In the genomic region with DNA sequence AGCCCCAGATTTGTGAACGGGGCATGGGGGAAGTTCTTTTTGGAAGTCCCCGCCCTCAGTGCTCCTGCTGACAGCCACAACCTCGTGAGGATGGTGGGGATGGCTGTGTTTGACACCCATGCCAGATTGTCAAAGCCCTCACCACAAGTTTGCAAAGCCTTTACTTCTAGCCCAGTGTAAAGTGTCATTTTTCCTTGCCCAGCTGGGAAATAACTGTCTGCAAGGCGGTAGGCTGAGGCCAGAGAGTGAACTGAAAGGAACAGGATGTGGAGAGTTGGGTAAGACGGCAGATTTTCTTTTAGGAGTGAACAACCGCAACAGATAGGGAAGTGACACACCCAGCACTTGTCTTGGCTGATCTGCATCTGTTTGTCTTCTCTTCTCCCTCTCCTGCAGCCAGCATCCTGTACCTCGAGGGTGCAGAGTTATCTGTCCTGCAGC, we compare ENCODE assay signal across 11 cellular contexts. TPM values are rescaled to one million over a fixed set of nuclear protein-coding genes. Genes with fewer than 3 reads are reported as not detected.
DNase-seq lines count a peak whose midpoint lies in the region; ATAC-seq lines count a peak whose summit lies in the region.
"Had no signal": no experiment of that assay in that cellular context is flagged by ENCODE, and none has a peak within 500 bp of the region (broad histone marks: within the 10 kb centered on the region; RNA-seq: fewer than 3 reads in every experiment).

No MANE protein-coding gene starts in this region.

- no peaks in the 10 kb centered on the region for H3K79me1 ChIP-seq in trophoblast cell (ENCODE audit: low read length)

- no peak overlapping the region for H2BK5ac ChIP-seq in trophoblast cell (ENCODE audit: low read depth, low read length, poor library complexity)

- peak; percentile 86 for ATAC-seq in activated CD8-positive, alpha-beta T cell treated with anti-CD3 and anti-CD28 coated beads, Interleukin-2, amount 10 ng/mL, durations not matched to agents 7 days and 5 days
- ATAC-seq in GM19467 (IDR thresholded peaks at IDR 0.05; ENCODE audit: unreplicated experiment) (no peak), GM21526 (IDR thresholded peaks at IDR 0.05; ENCODE audit: low FRiP score, unreplicated experiment) (no peak)

- H3K9ac ChIP-seq in trophoblast cell (ENCODE audit: low read length), result no peak overlapping the region
- H3K9ac ChIP-seq: SK-N-SH had no signal

- peak overlapping the region; percentile 16 for H3K4me3 ChIP-seq in CD8-positive, alpha-beta memory T cell (ENCODE audit: low read length)
- no peak overlapping the region for H3K4me3 ChIP-seq in trophoblast cell (ENCODE audit: low read depth, low read length)

- peaks cover 83% of the 10 kb centered on the region for H3K4me1 ChIP-seq in CD8-positive, alpha-beta memory T cell (ENCODE audit: insufficient read depth, low read length)
- H3K4me1 ChIP-seq in trophoblast cell (ENCODE audit: control insufficient read depth in 1 of 2, insufficient read depth in 2 of 2, low read length in 2 of 2), result no peaks in the 10 kb centered on the region

- CTCF ChIA-PET in CD8-positive, alpha-beta memory T cell (lab: Charles Lee), result interaction anchor here (1.3 kb wide), 1 partner anchor 11 kb away, joined by 3 read pairs; no protein-coding TSS in a partner anchor
- CTCF ChIA-PET in activated CD8-positive, alpha-beta T cell treated with anti-CD3 and anti-CD28 coated beads, Interleukin-2, amount 10 ng/mL, durations not matched to agents 7 days and 5 days (lab: Charles Lee), result interaction anchor here (0.8 to 1.4 kb wide), 3 partner anchors 10 to 73 kb away, joined by 3 to 6 read pairs (median 3); a partner anchor contains a TSS

- H3K27me3 ChIP-seq in CD8-positive, alpha-beta memory T cell (ENCODE audit: insufficient read depth, low read length, poor library complexity, severe bottlenecking), result no peaks in the 10 kb centered on the region
- no peaks in the 10 kb centered on the region for H3K27me3 ChIP-seq in trophoblast cell (ENCODE audit: insufficient read depth, low read length)

- peaks cover 16 to 71% (median 22%) of the 10 kb centered on the region in 3 donors for H3K36me3 Mint-ChIP-seq in CD8-positive, alpha-beta memory T cell
- H3K36me3 Mint-ChIP-seq in activated CD8-positive, alpha-beta T cell treated with anti-CD3 and anti-CD28 coated beads, Interleukin-2, amount 10 ng/mL, durations not matched to agents 7 days and 5 days (ENCODE audit: low read depth), result peaks cover 78% of the 10 kb centered on the region

- peak in 3 of 5 donors; percentile 40 to 55 (median 53) for DNase-seq in CD8-positive, alpha-beta memory T cell
- DNase-seq in KBM-7 (peak; percentile 94), medulla oblongata (ENCODE audit: extremely low spot score) (peak; percentile 78), putamen (ENCODE audit: low spot score) (no peak), trophoblast cell (no peak)
- DNase-seq in activated CD8-positive, alpha-beta T cell treated with anti-CD3 and anti-CD28 coated beads, Interleukin-2, amount 10 ng/mL, durations not matched to agents 7 days and 5 days, result peak; percentile 62
- DNase-seq: activated gamma-delta T cell, occipital lobe, SK-N-SH had no signal

- no peak overlapping the region for H2BK12ac ChIP-seq in trophoblast cell (ENCODE audit: low read length)

- peak overlapping the region; percentile 12 to 94 (median 87) for H3K27ac Mint-ChIP-seq in CD8-positive, alpha-beta memory T cell
- peak overlapping the region; percentile 79 for H3K27ac Mint-ChIP-seq in activated CD8-positive, alpha-beta T cell treated with anti-CD3 and anti-CD28 coated beads, Interleukin-2, amount 10 ng/mL, durations not matched to agents 7 days and 5 days

- H2AK5ac ChIP-seq in trophoblast cell (ENCODE audit: low read length), result no peak overlapping the region

- POLR2A ChIA-PET in CD8-positive, alpha-beta memory T cell (lab: Charles Lee), result interaction anchor here (1.2 to 1.3 kb wide), 2 partner anchors 11 to 18 kb away, joined by 3 to 4 read pairs; no protein-coding TSS in a partner anchor
- POLR2A ChIA-PET in activated CD8-positive, alpha-beta T cell treated with anti-CD3 and anti-CD28 coated beads, Interleukin-2, amount 10 ng/mL, durations not matched to agents 7 days and 5 days (lab: Charles Lee), result interaction anchor here (1.0 to 1.1 kb wide), 2 partner anchors 12 to 16 kb away, joined by 3 to 4 read pairs; no protein-coding TSS in a partner anchor

- no peaks in the 10 kb centered on the region for H3K9me3 ChIP-seq in CD8-positive, alpha-beta memory T cell (ENCODE audit: low read length)
- H3K9me3 ChIP-seq in trophoblast cell (ENCODE audit: insufficient read depth, low read depth, low read length), result no peaks in the 10 kb centered on the region
- H3K9me3 ChIP-seq: SK-N-SH had no signal

- peaks cover 0 to 2% of the 10 kb centered on the region in 2 donors for H3K27me3 Mint-ChIP-seq in CD8-positive, alpha-beta memory T cell
- no peaks in the 10 kb centered on the region for H3K27me3 Mint-ChIP-seq in activated CD8-positive, alpha-beta T cell treated with anti-CD3 and anti-CD28 coated beads, Interleukin-2, amount 10 ng/mL, durations not matched to agents 7 days and 5 days (ENCODE audit: low read depth)

- peak overlapping the region in 6 of 7 donors; percentile 57 to 75 (median 68) for H3K4me3 Mint-ChIP-seq in CD8-positive, alpha-beta memory T cell
- peak overlapping the region; percentile 45 for H3K4me3 Mint-ChIP-seq in activated CD8-positive, alpha-beta T cell treated with anti-CD3 and anti-CD28 coated beads, Interleukin-2, amount 10 ng/mL, durations not matched to agents 7 days and 5 days

- no peak overlapping the region for H2BK120ac ChIP-seq in trophoblast cell (ENCODE audit: insufficient read depth, low read length, poor library complexity)

- H3K79me2 ChIP-seq in trophoblast cell (ENCODE audit: control insufficient read depth, insufficient read depth, low read length, poor library complexity), result no peaks in the 10 kb centered on the region

- H4K91ac ChIP-seq in trophoblast cell (ENCODE audit: low read depth, low read length), result no peak overlapping the region

- H4K12ac ChIP-seq in trophoblast cell (ENCODE audit: low read depth, low read length), result no peak overlapping the region

- no peak overlapping the region for H3K4ac ChIP-seq in trophoblast cell (ENCODE audit: low read depth, low read length)

- in situ Hi-C loops in KBM-7 (cut with MboI; ENCODE audit: low pct_unique_long_range_greater_than_20kb, low sequenced_read_pairs), result no loop called here

- H3K27ac ChIP-seq in CD8-positive, alpha-beta memory T cell (ENCODE audit: low read depth, low read length), result no peak overlapping the region
- no peak overlapping the region for H3K27ac ChIP-seq in trophoblast cell (ENCODE audit: low read depth, low read length)

- no peak overlapping the region for H4K8ac ChIP-seq in trophoblast cell (ENCODE audit: low read depth, low read length)

- H3K9me3 Mint-ChIP-seq in CD8-positive, alpha-beta memory T cell, result no peaks in the 10 kb centered on the region
- H3K9me3 Mint-ChIP-seq in activated CD8-positive, alpha-beta T cell treated with anti-CD3 and anti-CD28 coated beads, Interleukin-2, amount 10 ng/mL, durations not matched to agents 7 days and 5 days (ENCODE audit: insufficient read depth), result no peaks in the 10 kb centered on the region

- H3K14ac ChIP-seq in trophoblast cell (ENCODE audit: low read length), result no peak overlapping the region

- H3K23ac ChIP-seq in trophoblast cell (ENCODE audit: low read length), result no peak overlapping the region

- H3K36me3 ChIP-seq in CD8-positive, alpha-beta memory T cell (ENCODE audit: insufficient read depth, low read length), result peaks cover 54% of the 10 kb centered on the region
- H3K36me3 ChIP-seq in trophoblast cell (ENCODE audit: control insufficient read depth in 1 of 2, insufficient read depth in 2 of 2, low read length in 2 of 2), result peaks cover 21 to 43% of the 10 kb centered on the region in 2 experiments

- WGBS in trophoblast cell (ENCODE audit: extremely low coverage, insufficient coverage, insufficient read length), result no CpG with 5 or more reads among the region's 7 CpGs

- no peak overlapping the region for H3K4me2 ChIP-seq in trophoblast cell (ENCODE audit: low read length)
- H3K4me2 ChIP-seq: SK-N-SH had no signal

- peaks cover 59 to 83% (median 72%) of the 10 kb centered on the region in 3 donors for H3K4me1 Mint-ChIP-seq in CD8-positive, alpha-beta memory T cell
- peaks cover 73% of the 10 kb centered on the region for H3K4me1 Mint-ChIP-seq in activated CD8-positive, alpha-beta T cell treated with anti-CD3 and anti-CD28 coated beads, Interleukin-2, amount 10 ng/mL, durations not matched to agents 7 days and 5 days (ENCODE audit: low read depth)

- no peak overlapping the region for H3K18ac ChIP-seq in trophoblast cell (ENCODE audit: low read length)

- H2AFZ ChIP-seq in trophoblast cell (ENCODE audit: insufficient read depth, low read length, poor library complexity), result no peak overlapping the region

RNA-seq across cellular contexts. Expression of a gene that starts 13.6 kb away (rescaled TPM):
- 10 to 100 TPM; 21.7 to 22.0 TPM for total RNA-seq in CD8-positive, alpha-beta memory T cell
- 30.2 TPM for polyA plus RNA-seq in CD8-positive, alpha-beta memory T cell
- total RNA-seq in activated CD8-positive, alpha-beta T cell treated with anti-CD3 and anti-CD28 coated beads, Interleukin-2, amount 10 ng/mL, durations not matched to agents 7 days and 5 days, result 10 to 100 TPM; 41.7 to 43.4 TPM
- polyA plus RNA-seq in trophoblast cell (2013), result 7.2 and 8.2 TPM in 2 replicates

RNA-seq across cellular contexts. Expression of a gene that starts 22.8 kb away (rescaled TPM):
- under 1 TPM; 0.11 to 0.15 TPM for total RNA-seq in CD8-positive, alpha-beta memory T cell
- not detected for polyA plus RNA-seq in CD8-positive, alpha-beta memory T cell
- under 1 TPM; 0.11 to 0.18 TPM for total RNA-seq in activated CD8-positive, alpha-beta T cell treated with anti-CD3 and anti-CD28 coated beads, Interleukin-2, amount 10 ng/mL, durations not matched to agents 7 days and 5 days
- polyA plus RNA-seq in trophoblast cell (2013), result 0.82 TPM in 2 replicates

Comparison
In these comparisons a context has a peak if more than half of its experiments do, and no peak if none do; other contexts are left out.
1. DNase-seq: peak in CD8-positive, alpha-beta memory T cell (3 of 5), KBM-7 (single experiment), activated CD8-positive, alpha-beta T cell treated with anti-CD3 and anti-CD28 coated beads, Interleukin-2, amount 10 ng/mL, durations not matched to agents 7 days and 5 days (single experiment) and medulla oblongata (single experiment); none in putamen (single experiment) and trophoblast cell (0 of 2).